ENCODE assay signal across 10 cellular contexts in genomic region chr2:44938287-44939073, GRCh38. TPM values are rescaled to one million over a fixed set of nuclear protein-coding genes. Genes with fewer than 3 reads are reported as not detected.
DNase-seq lines count a peak whose midpoint lies in the region; ATAC-seq and TF ChIP-seq lines count a peak whose summit lies in the region.
"Had no signal": no experiment of that assay in that cellular context is flagged by ENCODE, and none has a peak within 500 bp of the region (broad histone marks: within the 10 kb centered on the region; RNA-seq: fewer than 3 reads in every experiment).

No MANE protein-coding gene starts in this region.

- H3K36me3 ChIP-seq in SJSA1: no peaks in the 10 kb centered on the region
- no peaks in the 10 kb centered on the region for H3K36me3 ChIP-seq in iPS-18a (ENCODE audit: control insufficient read depth, low read depth, low read length)

- DNase-seq in NCI-H82 (lab: John Stamatoyannopoulos, UW) (peak; percentile 76), NCI-H82 treated with DMSO at 0.1 percent for 48 hours (lab: John Stamatoyannopoulos, UW; ENCODE audit: unreplicated experiment) (no peak), SJSA1 (ENCODE audit: low read depth in 1 of 2, low spot score in 2 of 2) (no peak), EL (no peak), lower leg skin (ENCODE audit: low spot score in 2 of 2) (no peak)
- no peak for DNase-seq in activated naive CD4-positive, alpha-beta T cell treated with anti-CD3 and anti-CD28 coated beads for 36 hours
- DNase-seq: NCI-H1105 had no signal

- CTCF ChIA-PET in activated naive CD4-positive, alpha-beta T cell treated with anti-CD3 and anti-CD28 coated beads for 36 hours (lab: Charles Lee): interaction anchor here (2.0 kb wide), 1 partner anchor 17 kb away, joined by 7 read pairs; no protein-coding TSS in a partner anchor

- H3K27me3 ChIP-seq in SJSA1 (replicated peaks) (peaks cover 67% of the 10 kb centered on the region), iPS-18a (ENCODE audit: control insufficient read depth, insufficient read depth, low read length) (peaks cover 100% of the 10 kb centered on the region)

- H3K36me3 Mint-ChIP-seq in stimulated activated memory B cell treated with anti-CD40 and anti-IgM and Interleukin-4, amounts not matched to agents 10 μg/mL and 1 μg/mL and 100 μg/mL, for 72 hours: no peaks in the 10 kb centered on the region
- no peaks in the 10 kb centered on the region for H3K36me3 Mint-ChIP-seq in activated naive CD4-positive, alpha-beta T cell treated with anti-CD3 and anti-CD28 coated beads for 36 hours (ENCODE audit: low read depth)

- peak overlapping the region; percentile 26 for H3K4me3 Mint-ChIP-seq in stimulated activated memory B cell treated with anti-CD40 and anti-IgM and Interleukin-4, amounts not matched to agents 10 μg/mL and 1 μg/mL and 100 μg/mL, for 72 hours
- H3K4me3 Mint-ChIP-seq in activated naive CD4-positive, alpha-beta T cell treated with anti-CD3 and anti-CD28 coated beads for 36 hours: no peak overlapping the region

- TF ChIP-seq POLR2A in lower leg skin (IDR thresholded peaks at IDR 0.05): no peak

- H3K4me1 ChIP-seq in SJSA1 (replicated peaks) (peaks cover 26% of the 10 kb centered on the region), iPS-18a (ENCODE audit: control insufficient read depth, low read depth, low read length) (peaks cover 35% of the 10 kb centered on the region)

- TF ChIP-seq CTCF in lower leg skin (IDR thresholded peaks at IDR 0.05): no peak

- peak overlapping the region; percentile 14; the same call in 1 of the 2 replicates for H3K4me3 ChIP-seq in SJSA1
- peak overlapping the region; percentile 43 for H3K4me3 ChIP-seq in iPS-18a (ENCODE audit: low read length)
- H3K4me3 ChIP-seq in lower leg skin (ENCODE audit: low read depth, poor library complexity, severe bottlenecking): no peak overlapping the region

- no peak overlapping the region for H3K9ac ChIP-seq in iPS-18a (ENCODE audit: low read length)

- H3K27ac ChIP-seq in SJSA1 (no peak overlapping the region), iPS-18a (ENCODE audit: low read length) (no peak overlapping the region)
- H3K27ac ChIP-seq: C4-2B had no signal

- H3K27ac Mint-ChIP-seq in stimulated activated memory B cell treated with anti-CD40 and anti-IgM and Interleukin-4, amounts not matched to agents 10 μg/mL and 1 μg/mL and 100 μg/mL, for 72 hours: no peak overlapping the region
- no peak overlapping the region for H3K27ac Mint-ChIP-seq in activated naive CD4-positive, alpha-beta T cell treated with anti-CD3 and anti-CD28 coated beads for 36 hours

- H3K9me3 Mint-ChIP-seq in stimulated activated memory B cell treated with anti-CD40 and anti-IgM and Interleukin-4, amounts not matched to agents 10 μg/mL and 1 μg/mL and 100 μg/mL, for 72 hours: no peaks in the 10 kb centered on the region
- no peaks in the 10 kb centered on the region for H3K9me3 Mint-ChIP-seq in activated naive CD4-positive, alpha-beta T cell treated with anti-CD3 and anti-CD28 coated beads for 36 hours

- H3K9me3 ChIP-seq in SJSA1 (replicated peaks) (no peaks in the 10 kb centered on the region), iPS-18a (ENCODE audit: control insufficient read depth, low read depth, low read length) (no peaks in the 10 kb centered on the region)

- peaks cover 95% of the 10 kb centered on the region for H3K27me3 Mint-ChIP-seq in stimulated activated memory B cell treated with anti-CD40 and anti-IgM and Interleukin-4, amounts not matched to agents 10 μg/mL and 1 μg/mL and 100 μg/mL, for 72 hours
- H3K27me3 Mint-ChIP-seq in activated naive CD4-positive, alpha-beta T cell treated with anti-CD3 and anti-CD28 coated beads for 36 hours (ENCODE audit: low read depth): peaks cover 81% of the 10 kb centered on the region

- no peak for ATAC-seq in stimulated activated memory B cell treated with anti-CD40 and anti-IgM and Interleukin-4, amounts not matched to agents 10 μg/mL and 1 μg/mL and 100 μg/mL, for 72 hours

- peaks cover 63% of the 10 kb centered on the region for H3K4me1 Mint-ChIP-seq in stimulated activated memory B cell treated with anti-CD40 and anti-IgM and Interleukin-4, amounts not matched to agents 10 μg/mL and 1 μg/mL and 100 μg/mL, for 72 hours
- peaks cover 46% of the 10 kb centered on the region for H3K4me1 Mint-ChIP-seq in activated naive CD4-positive, alpha-beta T cell treated with anti-CD3 and anti-CD28 coated beads for 36 hours (ENCODE audit: low read depth)

- intact Hi-C loops in activated naive CD4-positive, alpha-beta T cell treated with anti-CD3 and anti-CD28 coated beads for 36 hours (cut with micrococcal nuclease): no loop called here
- intact Hi-C loops in lower leg skin (cut with DNase I; ENCODE audit: low total_unique reads): no loop called here

- 5% methylated on average over 37 to 51 of the region's 59 CpGs for WGBS in lower leg skin, 2 donors

RNA-seq across cellular contexts. Expression of gene SIX3, which starts 3.0 kb away (rescaled TPM):
- not detected in 2 replicates for total RNA-seq in SJSA1 (2014; rRNA removed; shearing (Covaris generic))
- total RNA-seq in activated naive CD4-positive, alpha-beta T cell treated with anti-CD3 and anti-CD28 coated beads for 36 hours: not detected
- not detected for total RNA-seq in lower leg skin
